1 cellular context compared by ENCODE assay signal in genomic region chr20:22584922-22585785, GRCh38.
TF ChIP-seq lines count a peak whose summit lies in the region.

No MANE protein-coding gene starts in this region.

TF ChIP-seq in H1, 55 proteins besides CTCF, POLR2A, EP300 and RAD21 (continued from another document):
- TF ChIP-seq CTBP2 (IDR thresholded peaks at IDR 0.05; ENCODE audit: borderline replicate concordance, insufficient read depth, insufficient read length, low read length) (peak; percentile 4), CHD7 (IDR thresholded peaks at IDR 0.05; ENCODE audit: insufficient replicate concordance, low read length) (no peak), NANOG (IDR thresholded peaks at IDR 0.05; ENCODE audit: insufficient read depth, low read depth, low read length, poor library complexity, severe bottlenecking) (no peak), SUZ12 (IDR thresholded peaks at IDR 0.05; ENCODE audit: low read length) (peak; percentile 100)
